Comparison of ENCODE assay signal across 8 cellular contexts in the genomic region with DNA sequence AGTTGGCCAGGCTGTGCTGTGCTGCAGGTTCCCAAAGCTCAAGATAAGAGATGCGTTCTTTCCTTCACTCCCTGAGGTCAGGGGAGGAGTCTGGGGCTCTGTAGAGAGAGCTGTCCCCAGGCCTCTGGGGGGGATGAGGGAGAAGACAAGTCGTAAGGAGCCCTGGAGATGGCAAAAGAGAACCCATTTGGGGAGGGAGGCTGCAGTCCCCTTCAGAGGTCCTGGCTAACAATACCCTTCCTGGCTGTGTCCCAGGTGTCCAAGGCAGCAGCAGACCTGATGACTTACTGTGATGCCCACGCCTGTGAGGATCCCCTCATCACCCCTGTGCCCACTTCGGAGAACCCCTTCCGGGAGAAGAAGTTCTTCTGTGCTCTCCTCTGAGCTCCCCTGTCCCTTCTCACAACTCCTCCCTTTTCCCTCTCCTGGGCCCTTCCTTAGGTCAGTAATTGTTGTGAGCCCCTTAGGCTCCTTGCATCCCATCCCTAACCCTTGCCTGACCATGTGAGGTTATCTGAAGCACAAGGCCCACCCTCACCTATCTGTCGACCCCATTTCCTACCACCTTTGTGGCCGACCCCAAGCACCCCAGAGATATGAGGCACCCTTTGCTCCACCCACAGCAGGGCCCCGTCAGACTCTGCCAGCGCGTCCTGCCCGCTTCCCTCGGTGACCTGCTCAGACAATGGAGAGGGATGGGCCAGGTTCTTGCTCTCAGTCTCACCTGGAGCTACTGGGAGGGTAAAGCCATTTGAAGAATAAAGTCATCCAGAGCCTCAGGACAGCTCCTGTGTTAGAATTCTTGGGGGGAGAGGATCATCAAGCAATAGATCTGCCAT.
A peak's percentile ranks its signal among the peaks of the same experiment; 100 is the strongest.
DNase-seq lines count a peak whose midpoint lies in the region.

No MANE protein-coding gene starts in this region.

- no peaks in the 10 kb centered on the region for H3K9me3 Mint-ChIP-seq in activated naive CD4-positive, alpha-beta T cell treated with anti-CD3 and anti-CD28 coated beads, Interleukin-2, amount 50 U/mL, for 24 hours

- no peaks in the 10 kb centered on the region for H3K9me3 ChIP-seq in iPS-18c (ENCODE audit: control insufficient read depth, insufficient read depth, low read length)

- peak; percentile 62 for DNase-seq in DMS153 treated with DMSO at 0.1 percent for 48 hours (lab: John Stamatoyannopoulos, UW; ENCODE audit: unreplicated experiment)
- peak; percentile 60 for DNase-seq in NCI-H774 (lab: John Stamatoyannopoulos, UW)
- DNase-seq in stimulated activated CD4-positive, alpha-beta T cell treated with anti-CD3 and anti-CD28 coated beads, Interleukin-2, amount 100 ng/mL, for 24 hours, result peak; percentile 49 to 55
- no peak for DNase-seq in pons (ENCODE audit: low spot score)
- no peak for DNase-seq in NCI-H526 treated with DMSO at 0.1 percent for 48 hours (lab: John Stamatoyannopoulos, UW)
- no peak for DNase-seq in DMS114 treated with DMSO at 0.1 percent for 48 hours (lab: John Stamatoyannopoulos, UW; ENCODE audit: unreplicated experiment)

- H3K27me3 Mint-ChIP-seq in activated naive CD4-positive, alpha-beta T cell treated with anti-CD3 and anti-CD28 coated beads, Interleukin-2, amount 50 U/mL, for 24 hours, result no peaks in the 10 kb centered on the region

- peak overlapping the region; percentile 93 for H3K27ac Mint-ChIP-seq in activated naive CD4-positive, alpha-beta T cell treated with anti-CD3 and anti-CD28 coated beads, Interleukin-2, amount 50 U/mL, for 24 hours

- peak overlapping the region; percentile 92 for H3K4me3 Mint-ChIP-seq in activated naive CD4-positive, alpha-beta T cell treated with anti-CD3 and anti-CD28 coated beads, Interleukin-2, amount 50 U/mL, for 24 hours

- peaks cover 8% of the 10 kb centered on the region for H3K36me3 Mint-ChIP-seq in activated naive CD4-positive, alpha-beta T cell treated with anti-CD3 and anti-CD28 coated beads, Interleukin-2, amount 50 U/mL, for 24 hours

- H3K4me3 ChIP-seq in iPS-18c (ENCODE audit: insufficient read depth, low read depth, low read length), result peak overlapping the region; percentile 81

- peaks cover 64% of the 10 kb centered on the region for H3K4me1 Mint-ChIP-seq in activated naive CD4-positive, alpha-beta T cell treated with anti-CD3 and anti-CD28 coated beads, Interleukin-2, amount 50 U/mL, for 24 hours

Comparison
In these comparisons a context has a peak if more than half of its experiments do, and no peak if none do; other contexts are left out.
1. DNase-seq: peak in DMS153 treated with DMSO at 0.1 percent for 48 hours (single experiment), NCI-H774 (single experiment) and stimulated activated CD4-positive, alpha-beta T cell treated with anti-CD3 and anti-CD28 coated beads, Interleukin-2, amount 100 ng/mL, for 24 hours (2 of 2); none in pons (single experiment), NCI-H526 treated with DMSO at 0.1 percent for 48 hours (single experiment) and DMS114 treated with DMSO at 0.1 percent for 48 hours (single experiment).